20 cellular contexts compared by ENCODE assay signal in genomic region chr16:55255890-55256289, GRCh38.
DNase-seq lines count a peak whose midpoint lies in the region; ATAC-seq, FAIRE-seq and TF ChIP-seq lines count a peak whose summit lies in the region.
"Had no signal": no experiment of that assay in that cellular context is flagged by ENCODE, and none has a peak within 500 bp of the region (broad histone marks: within the 10 kb centered on the region; RNA-seq: fewer than 3 reads in every experiment).

No MANE protein-coding gene starts in this region.

- H3K36me3 ChIP-seq in K562 (ENCODE audit: control insufficient read depth, insufficient read depth, low read length): no peaks in the 10 kb centered on the region
- H3K36me3 ChIP-seq in mesodermal cell (ENCODE audit: control insufficient read depth, insufficient read depth, low read length): no peaks in the 10 kb centered on the region
- H3K36me3 ChIP-seq: BE2C had no signal

- intact Hi-C loops in K562 (cut with micrococcal nuclease): loop anchor here (5.0 to 10.0 kb wide), 2 partner anchors 141 to 299 kb away; no protein-coding TSS in a partner anchor

- TF ChIP-seq EP300 in K562 (IDR thresholded peaks at IDR 0.05; ENCODE audit: low read length): no peak

- H3K4me2 ChIP-seq in K562 (ENCODE audit: insufficient read depth, low read length): no peak overlapping the region

- H3K4me3 ChIP-seq in K562: no peak overlapping the region
- no peak overlapping the region for H3K4me3 ChIP-seq in mesodermal cell (ENCODE audit: extremely low read depth, insufficient read depth, low read length, poor library complexity, severe bottlenecking)
- no peak overlapping the region for H3K4me3 ChIP-seq in coronary artery
- H3K4me3 ChIP-seq: GM12878 had no signal

- no TSS peak for BruUV-seq in K562 (replicated peaks; lab: Mats Ljungman, UMichigan)

- DNase-seq in SK-N-DZ (ENCODE audit: low spot score): peak; percentile 11
- no peak for DNase-seq in K562 (ENCODE audit: extremely low read depth in 1 of 4, low spot score in 3 of 4)
- DNase-seq in retina: peak; percentile 42
- DNase-seq in DMS153 treated with DMSO at 0.1 percent for 48 hours (lab: John Stamatoyannopoulos, UW; ENCODE audit: unreplicated experiment): no peak
- no peak for DNase-seq in NCI-H82 (lab: John Stamatoyannopoulos, UW)
- DNase-seq in coronary artery (ENCODE audit: low spot score): no peak
- DNase-seq: ACHN; BE2C; C1 segment of cervical spinal cord; CD4-positive, CD25-positive, alpha-beta regulatory T cell; CD8-positive, alpha-beta memory T cell; DMS153; DMS79 treated with DMSO at 0.1 percent for 48 hours; GF-D8; GOT3; H7 had no signal

- in situ Hi-C loops in K562 (cut with MboI): no loop called here

- H3K79me2 ChIP-seq in K562 (ENCODE audit: control insufficient read depth, insufficient read depth, low read length): no peaks in the 10 kb centered on the region

- TF ChIP-seq RAD21 in K562 (CRISPR knock-in tag; conservative IDR thresholded peaks at IDR 0.05 in 1 of 2, IDR thresholded peaks at IDR 0.05 in 1 of 2): no peak

- CTCF ChIA-PET in K562 (lab: Yijun Ruan, JAX; ENCODE audit: low intra/inter-chr PET ratio): no interaction called here

- POLR2A ChIA-PET in K562 (lab: Yijun Ruan, JAX): no interaction called here

- no peaks in the 10 kb centered on the region; a peak in 1 of 5 replicates for H3K4me1 ChIP-seq in K562 (replicated peaks in 1 of 2; ENCODE audit: control insufficient read depth in 2 of 2, insufficient read depth in 2 of 2, low read length in 2 of 2)
- no peaks in the 10 kb centered on the region for H3K4me1 ChIP-seq in mesodermal cell (ENCODE audit: control insufficient read depth, insufficient read depth, low read length, poor library complexity, severe bottlenecking)

- H3K9me3 ChIP-seq in K562 (replicated peaks; ENCODE audit: control insufficient read depth, insufficient read depth, low read depth, low read length): no peaks in the 10 kb centered on the region
- H3K9me3 ChIP-seq in mesodermal cell (ENCODE audit: control insufficient read depth, low read length): no peaks in the 10 kb centered on the region
- H3K9me3 ChIP-seq: BE2C had no signal

- TF ChIP-seq POLR2A in K562 (conservative IDR thresholded peaks at IDR 0.05): no peak

- TF ChIP-seq CTCF in K562 (IDR thresholded peaks at IDR 0.05 in 2 of 3, conservative IDR thresholded peaks at IDR 0.05 in 1 of 3; ENCODE audit: insufficient read depth in 2 of 3, low read depth in 1 of 3, low read length in 3 of 3) (no peak), coronary artery (IDR thresholded peaks at IDR 0.05) (no peak)

- H3K9me1 ChIP-seq in K562 (ENCODE audit: control insufficient read depth, insufficient read depth, low read length): no peaks in the 10 kb centered on the region

- ATAC-seq in K562: no peak
- ATAC-seq: GM12878, HCT116 had no signal

- H3K9ac ChIP-seq in K562 (ENCODE audit: insufficient read depth in 1 of 2, low read depth in 2 of 2, low read length in 2 of 2): no peak overlapping the region

- H3K27ac ChIP-seq in K562 (ENCODE audit: extremely low read depth, low read depth, low read length): no peak overlapping the region
- H3K27ac ChIP-seq in mesodermal cell (ENCODE audit: low read depth, low read length, severe bottlenecking): peak overlapping the region; percentile 16
- H3K27ac ChIP-seq in coronary artery: no peak overlapping the region

- H4K20me1 ChIP-seq in K562 (replicated peaks; ENCODE audit: control insufficient read depth, insufficient read depth, low read length): no peaks in the 10 kb centered on the region

- H3K27me3 ChIP-seq in K562 (ENCODE audit: control insufficient read depth in 2 of 2, insufficient read depth in 2 of 2, low read length in 2 of 2): peaks cover 2 to 4% of the 10 kb centered on the region in 2 experiments; a peak in 1 of 5 replicates
- H3K27me3 ChIP-seq: BE2C had no signal

- H2AFZ ChIP-seq in K562 (ENCODE audit: low read depth, low read length): no peak overlapping the region

- FAIRE-seq in K562 (lab: Jason Lieb, UNC): no peak
- FAIRE-seq: A204.1, GM12878 had no signal

- 0% methylated on average over 6 of the region's 6 CpGs for WGBS in K562 (ENCODE audit: insufficient coverage, low coverage, missing lambda C conversion rate)
- 70 to 86% methylated on average over 5 to 6 of the region's 6 CpGs for WGBS in mesodermal cell (ENCODE audit: insufficient coverage in 2 of 2), 2 experiments

TF ChIP-seq in K562, 482 proteins besides CTCF, POLR2A, EP300 and RAD21:
- TF ChIP-seq E2F5 (CRISPR knock-in tag; IDR thresholded peaks at IDR 0.05): no peak
- TF ChIP-seq HNRNPH1 (optimal IDR thresholded peaks at IDR 0.05; ENCODE audit: low read depth, low read length): no peak
- no peak for TF ChIP-seq CHD2 (IDR thresholded peaks at IDR 0.05; ENCODE audit: low read depth, low read length)
- peak; percentile 59; the same call in 1 of the 2 replicates for TF ChIP-seq SPI1 (IDR thresholded peaks at IDR 0.05; ENCODE audit: borderline replicate concordance, low read depth, low read length)
- TF ChIP-seq ZNF707 (CRISPR knock-in tag; conservative IDR thresholded peaks at IDR 0.05): no peak

Comparison
In these comparisons a context has a peak if more than half of its experiments do, and no peak if none do; other contexts are left out.
1. DNase-seq: peak in SK-N-DZ (single experiment) and retina (single experiment); none in K562 (0 of 4), DMS153 treated with DMSO at 0.1 percent for 48 hours (single experiment), NCI-H82 (single experiment) and coronary artery (single experiment).